9 cellular contexts compared by ENCODE assay signal in genomic region chr13:48159436-48160225, GRCh38.
DNase-seq lines count a peak whose midpoint lies in the region; ATAC-seq, FAIRE-seq and TF ChIP-seq lines count a peak whose summit lies in the region.
"Had no signal": no experiment of that assay in that cellular context is flagged by ENCODE, and none has a peak within 500 bp of the region (broad histone marks: within the 10 kb centered on the region; RNA-seq: fewer than 3 reads in every experiment).

No MANE protein-coding gene starts in this region.

- no peaks in the 10 kb centered on the region for H3K36me3 ChIP-seq in bronchial epithelial cell (ENCODE audit: control insufficient read depth, insufficient read depth, low read length)
- H3K36me3 ChIP-seq in mesodermal cell (ENCODE audit: control insufficient read depth, insufficient read depth, low read length) = no peaks in the 10 kb centered on the region

- peak overlapping the region; percentile 79 for H3K27ac ChIP-seq in HL-60 (replicated peaks)
- peak overlapping the region; percentile 36 for H3K27ac ChIP-seq in mesodermal cell (ENCODE audit: low read depth, low read length, severe bottlenecking)

- no peaks in the 10 kb centered on the region for H3K9me3 ChIP-seq in mesodermal cell (ENCODE audit: control insufficient read depth, low read length)

- no peak overlapping the region for H3K4me3 ChIP-seq in HL-60 (replicated peaks; ENCODE audit: insufficient read depth, low read length)
- no peak overlapping the region for H3K4me3 ChIP-seq in bronchial epithelial cell (ENCODE audit: low read depth, low read length)
- H3K4me3 ChIP-seq in mesodermal cell (ENCODE audit: extremely low read depth, insufficient read depth, low read length, poor library complexity, severe bottlenecking) = no peak overlapping the region

- H3K4me1 ChIP-seq in mesodermal cell (ENCODE audit: control insufficient read depth, insufficient read depth, low read length, poor library complexity, severe bottlenecking) = peaks cover 19% of the 10 kb centered on the region

- H3K27me3 ChIP-seq in HL-60 (ENCODE audit: insufficient read depth, poor library complexity, severe bottlenecking) (no peaks in the 10 kb centered on the region), bronchial epithelial cell (ENCODE audit: control insufficient read depth, insufficient read depth, low read length) (no peaks in the 10 kb centered on the region)

- no peak for ATAC-seq in HG03565 (IDR thresholded peaks at IDR 0.05; ENCODE audit: unreplicated experiment)
- ATAC-seq: naive thymus-derived CD8-positive, alpha-beta T cell had no signal

- TF ChIP-seq CTCF in HL-60 (IDR thresholded peaks at IDR 0.05; ENCODE audit: insufficient read depth, low read length) (no peak), bronchial epithelial cell (IDR thresholded peaks at IDR 0.05; ENCODE audit: insufficient read depth, low read length, severe bottlenecking) (no peak)

- WGBS in mesodermal cell (ENCODE audit: insufficient coverage in 2 of 2), 2 experiments = no CpG with 5 or more reads among the region's 3 CpGs

- no peak for FAIRE-seq in bronchial epithelial cell (lab: Jason Lieb, UNC)

- DNase-seq in DMS 273 treated with DMSO at 0.1 percent for 48 hours (lab: John Stamatoyannopoulos, UW) = peak; percentile 42
- no peak for DNase-seq in HL-60 (ENCODE audit: low read depth in 1 of 2, low spot score in 1 of 2)
- DNase-seq in bronchial epithelial cell (ENCODE audit: low read depth) = peak; percentile 83
- DNase-seq in DMS79 (lab: John Stamatoyannopoulos, UW) = no peak
- no peak for DNase-seq in midbrain (lab: John Stamatoyannopoulos, UW)
- DNase-seq in NCI-H526 treated with DMSO at 0.1 percent for 48 hours (lab: John Stamatoyannopoulos, UW) = no peak
- DNase-seq: naive thymus-derived CD8-positive, alpha-beta T cell had no signal

Comparison
In these comparisons a context has a peak if more than half of its experiments do, and no peak if none do; other contexts are left out.
1. DNase-seq: peak in DMS 273 treated with DMSO at 0.1 percent for 48 hours (single experiment) and bronchial epithelial cell (single experiment); none in HL-60 (0 of 2), DMS79 (single experiment), midbrain (single experiment) and NCI-H526 treated with DMSO at 0.1 percent for 48 hours (single experiment).